In genomic region chr2:121608967-121609366, GRCh38 we compare ENCODE assay signal across 22 cellular contexts.
"Had no signal": no experiment of that assay in that cellular context is flagged by ENCODE, and none has a peak within 500 bp of the region (broad histone marks: within the 10 kb centered on the region; RNA-seq: fewer than 3 reads in every experiment).

No MANE protein-coding gene starts in this region.

- H3K27me3 ChIP-seq: cardiac muscle cell, esophagus squamous epithelium, spleen, transverse colon had no signal

- H3K4me3 ChIP-seq: cardiac muscle cell, esophagus squamous epithelium, spleen, transverse colon had no signal

- H2AFZ ChIP-seq: parathyroid adenoma had no signal

- H3K27ac ChIP-seq: cardiac muscle cell, epithelial cell of prostate, esophagus squamous epithelium, parathyroid adenoma, transverse colon had no signal

- DNase-seq: activated CD4-positive, alpha-beta T cell treated with anti-CD3 and anti-CD28 coated beads for 36 hours; activated CD4-positive, CD25-positive, alpha-beta regulatory T cell; activated CD8-positive, alpha-beta memory T cell treated with anti-CD3 and anti-CD28 coated beads, Interleukin-2, amount 10 ng/mL, durations not matched to agents 7 days and 5 days; activated CD8-positive, alpha-beta T cell treated with anti-CD3 and anti-CD28 coated beads, Interleukin-2, amount 10 ng/mL, durations not matched to agents 7 days and 5 days; activated effector memory CD4-positive, alpha-beta T cell treated with Interleukin-2 at 50 U/mL for 16 hours; activated naive CD4-positive, alpha-beta T cell treated with Interleukin-2 at 50 U/mL for 16 hours; anterior cingulate cortex; cerebellar nuclear complex; cortex of kidney; endodermal cell; esophagus squamous epithelium; islet precursor cell; mammary epithelial cell; naive B cell; nephron progenitor cell; spleen; stimulated activated CD4-positive, alpha-beta T cell treated with anti-CD3 and anti-CD28 coated beads, Interleukin-2, amount 100 ng/mL, for 48 hours; stimulated activated naive CD4-positive, alpha-beta T cell treated with Interleukin-2 at 50 U/mL for 16 hours; transverse colon had no signal

- H3K36me3 ChIP-seq: cardiac muscle cell, transverse colon had no signal

- ATAC-seq: activated CD4-positive, alpha-beta T cell treated with anti-CD3 and anti-CD28 coated beads for 36 hours; activated CD8-positive, alpha-beta memory T cell treated with anti-CD3 and anti-CD28 coated beads, Interleukin-2, amount 10 ng/mL, durations not matched to agents 7 days and 5 days; activated CD8-positive, alpha-beta T cell treated with anti-CD3 and anti-CD28 coated beads, Interleukin-2, amount 10 ng/mL, durations not matched to agents 7 days and 5 days had no signal

- H3K9me3 ChIP-seq: transverse colon had no signal

- H3K9ac ChIP-seq: parathyroid adenoma had no signal
